19 cellular contexts compared by ENCODE assay signal in the genomic region with DNA sequence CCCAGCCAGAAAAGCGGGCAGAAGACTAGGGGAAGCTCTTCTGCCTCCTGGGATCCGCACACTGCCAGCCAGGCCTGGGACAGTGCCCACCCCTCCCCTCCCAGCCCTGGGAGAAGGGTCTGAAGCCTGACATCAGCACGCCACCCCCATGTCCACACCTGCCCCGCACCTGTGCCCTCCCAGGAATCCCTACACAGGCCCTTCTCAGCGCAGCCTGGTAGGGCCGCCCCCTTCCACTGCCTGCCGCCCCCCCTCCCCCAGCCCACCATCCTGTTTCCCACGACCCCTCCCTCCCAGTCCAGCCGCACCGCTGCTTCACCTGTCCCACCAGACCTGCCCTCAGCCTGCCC. TPM values are rescaled to one million over a fixed set of nuclear protein-coding genes. Genes with fewer than 3 reads are reported as not detected.
DNase-seq lines count a peak whose midpoint lies in the region; ATAC-seq and TF ChIP-seq lines count a peak whose summit lies in the region.
"Had no signal": no experiment of that assay in that cellular context is flagged by ENCODE, and none has a peak within 500 bp of the region (broad histone marks: within the 10 kb centered on the region; RNA-seq: fewer than 3 reads in every experiment).

No MANE protein-coding gene starts in this region.

- H3K27me3 ChIP-seq in BE2C (peaks cover under 1% of the 10 kb centered on the region; the same call in 1 of the 2 replicates), HUES48 (ENCODE audit: control insufficient read depth, insufficient read depth, low read length) (peaks cover 42% of the 10 kb centered on the region), ectodermal cell (ENCODE audit: control insufficient read depth, insufficient read depth, low read length, poor library complexity, severe bottlenecking) (peaks cover 27% of the 10 kb centered on the region)
- H3K27me3 ChIP-seq: right lobe of liver, vagina had no signal

- H3K9me3 ChIP-seq in BE2C: no peaks in the 10 kb centered on the region
- H3K9me3 ChIP-seq in HUES48 (ENCODE audit: control insufficient read depth, insufficient read depth, low read length): no peaks in the 10 kb centered on the region
- no peaks in the 10 kb centered on the region for H3K9me3 ChIP-seq in ectodermal cell (ENCODE audit: control insufficient read depth, low read length)
- H3K9me3 ChIP-seq: neutrophil, right lobe of liver, stomach, vagina had no signal

- TF ChIP-seq CTCF in BE2C (IDR thresholded peaks at IDR 0.05; ENCODE audit: low read depth, low read length) (no peak), nephron progenitor cell (IDR thresholded peaks at IDR 0.05) (no peak)

- H3K9ac ChIP-seq in HUES48 (ENCODE audit: low read depth, low read length): no peak overlapping the region

- H3K4me1 ChIP-seq in BE2C (peaks cover 3% of the 10 kb centered on the region; the same call in 1 of the 2 replicates), HUES48 (ENCODE audit: control insufficient read depth, insufficient read depth, low read length) (peaks cover 2% of the 10 kb centered on the region; the same call in 1 of the 2 replicates), ectodermal cell (ENCODE audit: control insufficient read depth, insufficient read depth, low read length) (peaks cover 12% of the 10 kb centered on the region)

- H3K4me3 ChIP-seq in BE2C (ENCODE audit: low read depth, low read length) (peak overlapping the region; percentile 51), HUES48 (ENCODE audit: low read depth, low read length) (peak overlapping the region; percentile 73; the same call in 1 of the 2 replicates), ectodermal cell (ENCODE audit: insufficient read depth, low read depth, low read length) (peak overlapping the region; percentile 49)
- H3K4me3 ChIP-seq: PC-9 had no signal

- peaks cover 46% of the 10 kb centered on the region for H3K27me3 Mint-ChIP-seq in nephron progenitor cell (ENCODE audit: low read depth, poor library complexity)

- H3K4me1 Mint-ChIP-seq in nephron progenitor cell: peaks cover 56% of the 10 kb centered on the region

- POLR2A ChIA-PET in HEK293T (lab: Yijun Ruan, JAX): interaction anchor here (1.1 to 2.7 kb wide), 5 partner anchors 13 to 252 kb away, joined by 3 to 12 read pairs (median 5); no protein-coding TSS in a partner anchor

- H3K27ac Mint-ChIP-seq in nephron progenitor cell: no peak overlapping the region
- no peak overlapping the region for H3K27ac Mint-ChIP-seq in activated naive CD4-positive, alpha-beta T cell treated with anti-CD3 and anti-CD28 coated beads, Interleukin-2, amount 50 U/mL, for 72 hours
- H3K27ac Mint-ChIP-seq: activated CD4-positive, alpha-beta T cell treated with anti-CD3 and anti-CD28 coated beads, Interleukin-2, amount 10 ng/mL, durations not matched to agents 24 days and 14 days had no signal

- H3K9me3 Mint-ChIP-seq in nephron progenitor cell: no peaks in the 10 kb centered on the region
- H3K9me3 Mint-ChIP-seq in activated naive CD4-positive, alpha-beta T cell treated with anti-CD3 and anti-CD28 coated beads, Interleukin-2, amount 50 U/mL, for 72 hours: no peaks in the 10 kb centered on the region
- H3K9me3 Mint-ChIP-seq: activated CD4-positive, alpha-beta T cell treated with anti-CD3 and anti-CD28 coated beads, Interleukin-2, amount 10 ng/mL, durations not matched to agents 24 days and 14 days had no signal

- H3K27ac ChIP-seq in HUES48 (ENCODE audit: low read depth, low read length) (no peak overlapping the region), ectodermal cell (ENCODE audit: insufficient read depth, low read depth, low read length, poor library complexity, severe bottlenecking) (no peak overlapping the region)
- H3K27ac ChIP-seq: neutrophil, PC-9, right lobe of liver, vagina had no signal

- H3K4me3 Mint-ChIP-seq in nephron progenitor cell: peak overlapping the region; percentile 44
- H3K4me3 Mint-ChIP-seq: activated CD4-positive, alpha-beta T cell treated with anti-CD3 and anti-CD28 coated beads, Interleukin-2, amount 10 ng/mL, durations not matched to agents 24 days and 14 days had no signal

- ATAC-seq in GM18909 (IDR thresholded peaks at IDR 0.05; ENCODE audit: poor library complexity, unreplicated experiment) (no peak), HG02885 (IDR thresholded peaks at IDR 0.05; ENCODE audit: poor library complexity, unreplicated experiment) (no peak)
- ATAC-seq in activated naive CD4-positive, alpha-beta T cell treated with anti-CD3 and anti-CD28 coated beads, Interleukin-2, amount 50 U/mL, for 72 hours: no peak

- H3K36me3 ChIP-seq in BE2C (no peaks in the 10 kb centered on the region), HUES48 (ENCODE audit: control insufficient read depth, insufficient read depth, low read length) (no peaks in the 10 kb centered on the region), ectodermal cell (ENCODE audit: control insufficient read depth, insufficient read depth, low read length) (no peaks in the 10 kb centered on the region)
- H3K36me3 ChIP-seq: neutrophil, right lobe of liver, stomach, vagina had no signal

- 30 to 38% methylated on average over 9 of the region's 10 CpGs for WGBS in ectodermal cell, 2 experiments

- CTCF ChIA-PET in HEK293T (lab: Yijun Ruan, JAX): interaction anchor here (0.6 to 3.3 kb wide), 21 partner anchors 8 to 252 kb away, joined by 3 to 11 read pairs (median 4); partner anchors contain the start of gene CBX8

- no peaks in the 10 kb centered on the region for H3K36me3 Mint-ChIP-seq in nephron progenitor cell (ENCODE audit: low read depth)
- H3K36me3 Mint-ChIP-seq in activated naive CD4-positive, alpha-beta T cell treated with anti-CD3 and anti-CD28 coated beads, Interleukin-2, amount 50 U/mL, for 72 hours: no peaks in the 10 kb centered on the region

- no peak for DNase-seq in BE2C
- DNase-seq in nephron progenitor cell: no peak
- no peak for DNase-seq in HEK293T (ENCODE audit: extremely low spot score)
- DNase-seq in activated naive CD4-positive, alpha-beta T cell treated with anti-CD3 and anti-CD28 coated beads, Interleukin-2, amount 50 U/mL, for 72 hours (ENCODE audit: low spot score in 2 of 2): no peak
- DNase-seq: NCI-H1417 treated with DMSO at 0.1 percent for 48 hours had no signal

TF ChIP-seq in HEK293T, 16 proteins besides CTCF, POLR2A, EP300 and RAD21:
- TF ChIP-seq BHLHE40 (IDR thresholded peaks at IDR 0.05; ENCODE audit: borderline replicate concordance) (no peak), NFRKB (IDR thresholded peaks at IDR 0.05) (no peak), ZNF384 (IDR thresholded peaks at IDR 0.05) (no peak), FOXK2 (IDR thresholded peaks at IDR 0.05) (no peak), FOXM1 (IDR thresholded peaks at IDR 0.05; ENCODE audit: borderline replicate concordance) (no peak), FOXA1 (IDR thresholded peaks at IDR 0.05) (no peak), TARDBP (IDR thresholded peaks at IDR 0.05) (no peak), L3MBTL2 (conservative IDR thresholded peaks at IDR 0.05) (no peak), ELF4 (IDR thresholded peaks at IDR 0.05) (no peak), ARNT (IDR thresholded peaks at IDR 0.05) (no peak), HDGF (IDR thresholded peaks at IDR 0.05; ENCODE audit: borderline replicate concordance) (no peak), SP1 (IDR thresholded peaks at IDR 0.05) (no peak), PKNOX1 (IDR thresholded peaks at IDR 0.05) (no peak), CTBP1 (IDR thresholded peaks at IDR 0.05; ENCODE audit: borderline replicate concordance) (no peak), LEF1 (IDR thresholded peaks at IDR 0.05; ENCODE audit: borderline replicate concordance) (no peak), SUZ12 (IDR thresholded peaks at IDR 0.05) (no peak)

RNA-seq across cellular contexts. Expression of gene ENPP7, which starts 10.6 kb away (rescaled TPM):
- polyA plus RNA-seq in BE2C (2012; ENCODE audit: insufficient read depth, insufficient read length, low read depth): not detected
- not detected for polyA plus RNA-seq in ectodermal cell (2013, experiment 1 of 4)
- polyA plus RNA-seq in ectodermal cell (2013, experiment 2 of 4): not detected
- not detected for polyA plus RNA-seq in ectodermal cell (2013, experiment 3 of 4)
- not detected for polyA plus RNA-seq in ectodermal cell (2013, experiment 4 of 4)
- total RNA-seq in activated naive CD4-positive, alpha-beta T cell treated with anti-CD3 and anti-CD28 coated beads, Interleukin-2, amount 50 U/mL, for 72 hours: under 1 TPM in 1 of 2 donors, not detected in 1; 0.23 TPM
- total RNA-seq: activated CD4-positive, alpha-beta T cell treated with anti-CD3 and anti-CD28 coated beads, Interleukin-2, amount 10 ng/mL, durations not matched to agents 24 days and 14 days; astrocyte; dermis blood vessel endothelial cell; lung microvascular endothelial cell; PC-9; vagina had no signal
- polyA plus RNA-seq: esophagus, stomach had no signal

RNA-seq across cellular contexts. Expression of gene CBX2, which starts 36.6 kb away (rescaled TPM):
- 46.9 TPM for polyA plus RNA-seq in BE2C (2012; ENCODE audit: insufficient read depth, insufficient read length, low read depth)
- polyA plus RNA-seq in ectodermal cell (2013, experiment 1 of 4): 131 TPM
- 138 TPM for polyA plus RNA-seq in ectodermal cell (2013, experiment 2 of 4)
- polyA plus RNA-seq in ectodermal cell (2013, experiment 3 of 4): 105 TPM
- polyA plus RNA-seq in ectodermal cell (2013, experiment 4 of 4): 110 TPM
- 1 to 10 TPM; 2.8 to 3.3 TPM for total RNA-seq in activated naive CD4-positive, alpha-beta T cell treated with anti-CD3 and anti-CD28 coated beads, Interleukin-2, amount 50 U/mL, for 72 hours

RNA-seq across cellular contexts. Expression of gene CBX8, which starts 55.5 kb away (rescaled TPM):
- polyA plus RNA-seq in BE2C (2012; ENCODE audit: insufficient read depth, insufficient read length, low read depth): 54.5 TPM
- polyA plus RNA-seq in ectodermal cell (2013, experiment 1 of 4): 10.4 TPM
- 8.2 TPM for polyA plus RNA-seq in ectodermal cell (2013, experiment 2 of 4)
- 6.6 TPM for polyA plus RNA-seq in ectodermal cell (2013, experiment 3 of 4)
- 7.7 TPM for polyA plus RNA-seq in ectodermal cell (2013, experiment 4 of 4)
- 1 to 10 TPM; 1.5 to 5.6 TPM for total RNA-seq in activated naive CD4-positive, alpha-beta T cell treated with anti-CD3 and anti-CD28 coated beads, Interleukin-2, amount 50 U/mL, for 72 hours
